In genomic region chr15:65421360-65422215, GRCh38 we compare ENCODE assay signal across 8 cellular contexts. TPM values are rescaled to one million over a fixed set of nuclear protein-coding genes. Genes with fewer than 3 reads are reported as not detected.
DNase-seq lines count a peak whose midpoint lies in the region; ATAC-seq and TF ChIP-seq lines count a peak whose summit lies in the region.

No MANE protein-coding gene starts in this region.

- in situ Hi-C loops in IMR-90 (cut with MboI; ENCODE audit: low sequenced_read_pairs) = no loop called here

- intact Hi-C loops in IMR-90 (cut with micrococcal nuclease) = no loop called here

- H2BK120ac ChIP-seq in IMR-90 (ENCODE audit: low read depth, low read length) = peak overlapping the region; percentile 90

- peak overlapping the region; percentile 73 for H4K91ac ChIP-seq in IMR-90 (ENCODE audit: insufficient read depth, low read depth, low read length)

- H3K79me2 ChIP-seq in smooth muscle cell (ENCODE audit: low read depth) = peaks cover 27% of the 10 kb centered on the region

- H4K5ac ChIP-seq in IMR-90 (ENCODE audit: low read depth, low read length) = peak overlapping the region; percentile 86

- H3K4me1 ChIP-seq in IMR-90 (ENCODE audit: control insufficient read depth, insufficient read depth, low read length) (peaks cover 12% of the 10 kb centered on the region), smooth muscle cell (ENCODE audit: low read depth) (peaks cover 45% of the 10 kb centered on the region)

- H4K20me1 ChIP-seq in IMR-90 (ENCODE audit: insufficient read depth, low read length) (peaks cover 7% of the 10 kb centered on the region; the same call in 1 of the 2 replicates), smooth muscle cell (ENCODE audit: low read depth) (no peaks in the 10 kb centered on the region)

- peak overlapping the region; percentile 33 for H2BK5ac ChIP-seq in IMR-90 (ENCODE audit: low read depth, low read length, poor library complexity, severe bottlenecking)

- peak overlapping the region; percentile 79 for H2BK20ac ChIP-seq in IMR-90 (ENCODE audit: low read depth, low read length)

- H2BK15ac ChIP-seq in IMR-90 (ENCODE audit: low read depth, low read length) = peak overlapping the region; percentile 92; the same call in 1 of the 3 replicates

- H3K9me1 ChIP-seq in IMR-90 (ENCODE audit: insufficient read depth, low read length) = peaks cover 20% of the 10 kb centered on the region

- peak overlapping the region; percentile 85 for H3K14ac ChIP-seq in IMR-90 (replicated peaks; ENCODE audit: low read depth, low read length)

- no TSS peak for BruUV-seq in IMR-90 (replicated peaks; lab: Mats Ljungman, UMichigan)

- peak overlapping the region; percentile 91 for H3K23ac ChIP-seq in IMR-90 (ENCODE audit: low read depth, low read length)

- peak overlapping the region; percentile 40 for H3K18ac ChIP-seq in IMR-90 (ENCODE audit: low read depth, low read length)

- ATAC-seq in IMR-90 (ENCODE audit: low read depth) (peak; percentile 51), HG03378 (IDR thresholded peaks at IDR 0.05; ENCODE audit: unreplicated experiment) (no peak)

- H3K36me3 ChIP-seq in IMR-90 (ENCODE audit: control insufficient read depth, insufficient read depth, low read length) (no peaks in the 10 kb centered on the region), smooth muscle cell (ENCODE audit: low read depth) (no peaks in the 10 kb centered on the region)

- WGBS in IMR-90 (ENCODE audit: extremely low coverage in 2 of 2, insufficient read length in 1 of 2), 2 experiments = 0% methylated on average over 1 of the region's 39 CpGs; no CpG with 5 or more reads in 1 of the 2 experiments
- WGBS in smooth muscle cell (ENCODE audit: low lambda C conversion rate) = 1% methylated on average over 38 of the region's 39 CpGs

- peaks cover 20% of the 10 kb centered on the region; the same call in 1 of the 2 replicates for H3K27me3 ChIP-seq in IMR-90 (ENCODE audit: control insufficient read depth, insufficient read depth, low read length)
- no peaks in the 10 kb centered on the region for H3K27me3 ChIP-seq in smooth muscle cell (ENCODE audit: low read depth)

- DNase-seq in EH (ENCODE audit: low read depth) (peak; percentile 43), IMR-90 (peak; percentile 73), brain pericyte (ENCODE audit: low read depth, low spot score) (peak; percentile 73), iris pigment epithelial cell (ENCODE audit: low read depth) (peak; percentile 19), smooth muscle cell (lab: John Stamatoyannopoulos, UW; ENCODE audit: unreplicated experiment) (peak; percentile 80), SIG-M5 treated with dmso at 0.1 percent for 504 hours (lab: John Stamatoyannopoulos, UW; ENCODE audit: unreplicated experiment) (no peak), AML-193 (lab: John Stamatoyannopoulos, UW) (no peak)

- H3K79me1 ChIP-seq in IMR-90 (ENCODE audit: low read depth in 1 of 2, low read length in 2 of 2) = peaks cover 0 to 22% of the 10 kb centered on the region in 2 experiments; a peak in 2 of 4 replicates

- peak overlapping the region; percentile 72 to 93 for H4K8ac ChIP-seq in IMR-90 (ENCODE audit: low read depth in 2 of 2, low read length in 2 of 2)

- no peak for TF ChIP-seq RAD21 in IMR-90 (IDR thresholded peaks at IDR 0.05; ENCODE audit: low read length)

- CTCF ChIA-PET in IMR-90 (lab: Yijun Ruan, JAX) = interaction anchor here (1.0 to 2.2 kb wide), 4 partner anchors 7 to 46 kb away, joined by 3 to 8 read pairs (median 4); no protein-coding TSS in a partner anchor

- dilution Hi-C loops in IMR-90 (cut with HindIII; ENCODE audit: low sequenced_read_pairs, unreplicated experiment) = no loop called here

- peak overlapping the region; percentile 97 for H2AK9ac ChIP-seq in IMR-90 (replicated peaks; ENCODE audit: low read depth, low read length, poor library complexity)

- H3K27ac ChIP-seq in IMR-90 (ENCODE audit: insufficient read depth, low read length) = peak overlapping the region; percentile 47
- peak overlapping the region; percentile 88 for H3K27ac ChIP-seq in smooth muscle cell (ENCODE audit: low read depth)

- H3K9me3 ChIP-seq in IMR-90 (ENCODE audit: control insufficient read depth, insufficient read depth, low read length) (no peaks in the 10 kb centered on the region), smooth muscle cell (replicated peaks; ENCODE audit: low read depth) (no peaks in the 10 kb centered on the region)

- H3K4me3 ChIP-seq in IMR-90 (ENCODE audit: insufficient read depth, low read depth, low read length) (peak overlapping the region; percentile 59), smooth muscle cell (peak overlapping the region; percentile 76)

- H2AK5ac ChIP-seq in IMR-90 (ENCODE audit: low read depth, low read length) = peak overlapping the region; percentile 63; the same call in 1 of the 2 replicates

- no peak for TF ChIP-seq POLR2A in IMR-90 (IDR thresholded peaks at IDR 0.05; ENCODE audit: low read depth, low read length)

- H3K9ac ChIP-seq in IMR-90 (ENCODE audit: low read depth, low read length) = peak overlapping the region; percentile 60
- peak overlapping the region; percentile 90 for H3K9ac ChIP-seq in smooth muscle cell (ENCODE audit: low read depth)

- peak overlapping the region; percentile 97 for H3K4me2 ChIP-seq in IMR-90 (ENCODE audit: low read depth, low read length)
- peak overlapping the region; percentile 99 for H3K4me2 ChIP-seq in smooth muscle cell

- POLR2A ChIA-PET in IMR-90 (lab: Charles Lee; ENCODE audit: unreplicated experiment) = interaction anchor here (0.6 to 1.5 kb wide), 3 partner anchors 9 to 929 kb away, joined by 3 to 7 read pairs (median 3); partner anchors contain the start of gene RNU5B-1

- peaks cover 32% of the 10 kb centered on the region for H3F3A ChIP-seq in smooth muscle cell (ENCODE audit: low read depth)

- H3K4ac ChIP-seq in IMR-90 (ENCODE audit: low read depth, low read length) = peak overlapping the region; percentile 94

- TF ChIP-seq CTCF in IMR-90 (conservative IDR thresholded peaks at IDR 0.05; ENCODE audit: low read depth, low read length) (no peak), smooth muscle cell (IDR thresholded peaks at IDR 0.05; ENCODE audit: borderline replicate concordance, insufficient read depth, poor library complexity, severe bottlenecking) (no peak)

- peak overlapping the region; percentile 93 for H2AFZ ChIP-seq in IMR-90 (replicated peaks; ENCODE audit: low read length, poor library complexity)
- H2AFZ ChIP-seq in smooth muscle cell (ENCODE audit: low read depth) = peak overlapping the region; percentile 61

- peak overlapping the region; percentile 20; the same call in 1 of the 2 replicates for H3K56ac ChIP-seq in IMR-90 (ENCODE audit: extremely low read depth, insufficient read depth, low read length)

TF ChIP-seq in IMR-90, 13 proteins besides CTCF, POLR2A, EP300 and RAD21:
- no peak for TF ChIP-seq RCOR1 (IDR thresholded peaks at IDR 0.05; ENCODE audit: insufficient replicate concordance, low read length)
- peak; percentile 52; the same call in 1 of the 2 replicates for TF ChIP-seq USF2 (IDR thresholded peaks at IDR 0.05; ENCODE audit: low read depth, low read length)

RNA-seq across cellular contexts. Expression of gene IGDCC4, which starts 1.2 kb away (rescaled TPM):
- total RNA-seq in IMR-90 (2012; rRNA removed) = 0.54 and 0.56 TPM in 2 replicates
- polyA plus RNA-seq in IMR-90 (2012; rRNA removed) = 2.3 and 2.7 TPM in 2 replicates
- polyA plus RNA-seq in IMR-90 (2012; cell fraction: cytosol; rRNA removed) = 1.2 and 2.6 TPM in 2 replicates
- 12.3 and 14.6 TPM in 2 replicates for polyA plus RNA-seq in IMR-90 (2012; cell fraction: nucleus; rRNA removed; ENCODE audit: low replicate concordance)
- 20.0 and 20.5 TPM in 2 replicates for total RNA-seq in smooth muscle cell
- 24.2 and 25.2 TPM in 2 replicates for polyA plus RNA-seq in smooth muscle cell

RNA-seq across cellular contexts. Expression of gene IGDCC3, which starts 43.8 kb away (rescaled TPM):
- under 0.01 and 0.18 TPM in 2 replicates for total RNA-seq in IMR-90 (2012; rRNA removed)
- 0.19 and 0.32 TPM in 2 replicates for polyA plus RNA-seq in IMR-90 (2012; rRNA removed)
- 0.03 and 0.12 TPM in 2 replicates for polyA plus RNA-seq in IMR-90 (2012; cell fraction: cytosol; rRNA removed)
- polyA plus RNA-seq in IMR-90 (2012; cell fraction: nucleus; rRNA removed; ENCODE audit: low replicate concordance) = 0.27 and 0.29 TPM in 2 replicates
- total RNA-seq in smooth muscle cell = 2.6 and 3.2 TPM in 2 replicates
- 5.9 and 8.5 TPM in 2 replicates for polyA plus RNA-seq in smooth muscle cell

Comparison
In these comparisons a context has a peak if more than half of its experiments do, and no peak if none do; other contexts are left out.
1. DNase-seq: peak in EH (single experiment), IMR-90 (single experiment), brain pericyte (single experiment), iris pigment epithelial cell (single experiment) and smooth muscle cell (single experiment); none in SIG-M5 treated with dmso at 0.1 percent for 504 hours (single experiment) and AML-193 (0 of 2).
2. RNA of gene IGDCC4, which starts 1.2 kb away (total RNA-seq): 20.0 to 20.5 TPM in smooth muscle cell; 0.54 to 0.56 TPM in IMR-90; every median in the first group is over 10 times any median in the second.